In genomic region chr10:58260334-58260733, GRCh38 we compare ENCODE assay signal across 20 cellular contexts. TPM values are rescaled to one million over a fixed set of nuclear protein-coding genes. Genes with fewer than 3 reads are reported as not detected.
DNase-seq lines count a peak whose midpoint lies in the region; ATAC-seq, FAIRE-seq and TF ChIP-seq lines count a peak whose summit lies in the region.
"Had no signal": no experiment of that assay in that cellular context is flagged by ENCODE, and none has a peak within 500 bp of the region (broad histone marks: within the 10 kb centered on the region; RNA-seq: fewer than 3 reads in every experiment).

No MANE protein-coding gene starts in this region.

- no peak for ATAC-seq in HepG2
- no peak for ATAC-seq in right lobe of liver
- ATAC-seq in pancreas: no peak
- ATAC-seq: A549 had no signal

- BruUV-seq in HepG2 (replicated peaks; lab: Mats Ljungman, UMichigan): no TSS peak

- intact Hi-C loops in HepG2 (cut with micrococcal nuclease; ENCODE audit: unreplicated experiment) (loop anchor here (5.0 kb wide), 1 partner anchor 33 kb away; no protein-coding TSS in a partner anchor), right lobe of liver (cut with DNase I) (no loop called here), pancreas (cut with DNase I) (no loop called here)

- TF ChIP-seq RAD21 in HepG2 (CRISPR knock-in tag; IDR thresholded peaks at IDR 0.05): no peak

- POLR2A ChIA-PET in HepG2 (lab: Yijun Ruan, JAX): no interaction called here

- H3K36me3 ChIP-seq in HepG2 (replicated peaks in 1 of 2; ENCODE audit: control insufficient read depth in 1 of 2, insufficient read depth in 2 of 2, low read length in 2 of 2) (peaks cover 0 to 4% of the 10 kb centered on the region in 2 experiments; a peak in 1 of 5 replicates), right lobe of liver (no peaks in the 10 kb centered on the region), Loucy (ENCODE audit: insufficient read depth, low read length) (peaks cover 12% of the 10 kb centered on the region; the same call in 1 of the 2 replicates), parathyroid adenoma (ENCODE audit: control insufficient read depth, insufficient read depth, low read length) (no peaks in the 10 kb centered on the region), pancreas (no peaks in the 10 kb centered on the region)
- H3K36me3 ChIP-seq: BE2C had no signal

- in situ Hi-C loops in HepG2 (cut with HindIII; ENCODE audit: extremely low pct_ligation_motif_present, low pct_unique_long_range_greater_than_20kb): no loop called here

- DNase-seq in HepG2 (ENCODE audit: low spot score): no peak
- no peak for DNase-seq in right lobe of liver
- no peak for DNase-seq in pancreas
- DNase-seq in stimulated activated CD4-positive, alpha-beta T cell treated with anti-CD3 and anti-CD28 coated beads, Interleukin-2, amount 100 ng/mL, for 24 hours: no peak
- DNase-seq: 8988T; ACHN; AML-193; BE2C; CD4-positive, alpha-beta T cell; CD8-positive, alpha-beta memory T cell; DMS53; DMS79 treated with DMSO at 0.1 percent for 48 hours; GOT3; H7; HCEC 1CT had no signal

- H3K27me3 ChIP-seq in HepG2 (ENCODE audit: control insufficient read depth in 1 of 2, insufficient read depth in 2 of 2, low read length in 2 of 2) (no peaks in the 10 kb centered on the region), right lobe of liver (no peaks in the 10 kb centered on the region), Loucy (ENCODE audit: insufficient read depth, low read length, poor library complexity, severe bottlenecking) (no peaks in the 10 kb centered on the region), parathyroid adenoma (ENCODE audit: control insufficient read depth, insufficient read depth, low read length) (no peaks in the 10 kb centered on the region), pancreas (no peaks in the 10 kb centered on the region)
- H3K27me3 ChIP-seq: BE2C; BLaER1 treated with 17β-estradiol and CSF1 and Interleukin-3, amounts not matched to agents 10 nM and 100 nM had no signal

- TF ChIP-seq EP300 in HepG2 (IDR thresholded peaks at IDR 0.05; ENCODE audit: low read depth in 2 of 2, low read length in 2 of 2) (no peak), HepG2 (CRISPR knock-in tag; IDR thresholded peaks at IDR 0.05; ENCODE audit: borderline replicate concordance) (no peak)

- TF ChIP-seq CTCF in HepG2 (CRISPR knock-in tag; IDR thresholded peaks at IDR 0.05): no peak
- no peak for TF ChIP-seq CTCF in right lobe of liver (IDR thresholded peaks at IDR 0.05)
- no peak for TF ChIP-seq CTCF in Loucy (conservative IDR thresholded peaks at IDR 0.05; ENCODE audit: low read length)
- TF ChIP-seq CTCF in parathyroid adenoma (IDR thresholded peaks at IDR 0.05): no peak
- no peak for TF ChIP-seq CTCF in pancreas (IDR thresholded peaks at IDR 0.05)

- H3K4me1 ChIP-seq in HepG2 (ENCODE audit: insufficient read depth, low read length) (peaks cover 33% of the 10 kb centered on the region), right lobe of liver (peaks cover 0 to 17% (median 2%) of the 10 kb centered on the region in 4 donors), Loucy (ENCODE audit: insufficient read depth, low read length, poor library complexity, severe bottlenecking) (peaks cover 23% of the 10 kb centered on the region), parathyroid adenoma (peaks cover 8% of the 10 kb centered on the region), pancreas (peaks cover 0 to 16% (median 10%) of the 10 kb centered on the region in 3 donors)
- H3K4me1 ChIP-seq: BE2C had no signal

- CTCF ChIA-PET in HepG2 (lab: Yijun Ruan, JAX; ENCODE audit: low intra/inter-chr PET ratio, low total read pairs): no interaction called here

- TF ChIP-seq POLR2A in HepG2 (IDR thresholded peaks at IDR 0.05; ENCODE audit: insufficient read depth in 1 of 2, low read depth in 2 of 2, low read length in 2 of 2): no peak
- no peak for TF ChIP-seq POLR2A in right lobe of liver (IDR thresholded peaks at IDR 0.05)

- H3K4me3 ChIP-seq in HepG2 (replicated peaks in 1 of 3; ENCODE audit: insufficient read depth in 1 of 3, low read depth in 2 of 3, low read length in 3 of 3) (no peak overlapping the region), right lobe of liver (no peak overlapping the region), Loucy (ENCODE audit: low read length, poor library complexity, severe bottlenecking) (no peak overlapping the region), parathyroid adenoma (ENCODE audit: low read depth, low read length) (no peak overlapping the region), pancreas (no peak overlapping the region)
- H3K4me3 ChIP-seq: A549; BLaER1 treated with 17β-estradiol and CSF1 and Interleukin-3, amounts not matched to agents 10 nM and 100 nM had no signal

- H4K20me1 ChIP-seq in HepG2 (ENCODE audit: insufficient read depth, low read length) (peaks cover 4% of the 10 kb centered on the region; the same call in 1 of the 2 replicates), Loucy (ENCODE audit: insufficient read depth, low read length, poor library complexity, severe bottlenecking) (peaks cover 50% of the 10 kb centered on the region)

- H3K79me2 ChIP-seq in HepG2 (ENCODE audit: insufficient read depth, low read length) (peaks cover 64% of the 10 kb centered on the region), Loucy (ENCODE audit: insufficient read depth, low read length) (peaks cover 81% of the 10 kb centered on the region), parathyroid adenoma (peaks cover 61% of the 10 kb centered on the region)

- no peak overlapping the region for H2AFZ ChIP-seq in HepG2 (ENCODE audit: low read length)
- H2AFZ ChIP-seq in Loucy (ENCODE audit: low read length): no peak overlapping the region
- no peak overlapping the region for H2AFZ ChIP-seq in parathyroid adenoma

- H3K9me3 ChIP-seq in HepG2 (ENCODE audit: low read length) (no peaks in the 10 kb centered on the region), right lobe of liver (no peaks in the 10 kb centered on the region), Loucy (ENCODE audit: insufficient read depth, low read depth, low read length) (no peaks in the 10 kb centered on the region), parathyroid adenoma (ENCODE audit: control insufficient read depth, low read length) (no peaks in the 10 kb centered on the region), pancreas (no peaks in the 10 kb centered on the region)
- H3K9me3 ChIP-seq: BE2C had no signal

- H3K27ac ChIP-seq in HepG2 (ENCODE audit: extremely low read length, insufficient read depth, low read length) (no peak overlapping the region), right lobe of liver (no peak overlapping the region), parathyroid adenoma (peak overlapping the region; percentile 64), pancreas (no peak overlapping the region)
- H3K27ac ChIP-seq: A549; BLaER1 treated with 17β-estradiol and CSF1 and Interleukin-3, amounts not matched to agents 10 nM and 100 nM had no signal

- no peak overlapping the region for H3K4me2 ChIP-seq in HepG2 (ENCODE audit: low read depth, low read length)
- peak overlapping the region; percentile 38 for H3K4me2 ChIP-seq in Loucy (ENCODE audit: low read depth, low read length, poor library complexity, severe bottlenecking)
- H3K4me2 ChIP-seq in parathyroid adenoma (ENCODE audit: low read length): peak overlapping the region; percentile 37
- H3K4me2 ChIP-seq: A549 had no signal

- H3F3A ChIP-seq in Loucy (ENCODE audit: low read depth): no peaks in the 10 kb centered on the region

- FAIRE-seq in HepG2 (lab: Jason Lieb, UNC): no peak
- no peak for FAIRE-seq in pancreas (lab: Jason Lieb, UNC)
- FAIRE-seq: A549, GM12892 had no signal

- H3K9me2 ChIP-seq in Loucy (replicated peaks; ENCODE audit: low read depth, low read length): no peaks in the 10 kb centered on the region

- no peak overlapping the region for H3K9ac ChIP-seq in HepG2 (ENCODE audit: insufficient read depth, low read depth, low read length)
- no peak overlapping the region for H3K9ac ChIP-seq in Loucy (ENCODE audit: low read depth, low read length, poor library complexity, severe bottlenecking)
- no peak overlapping the region for H3K9ac ChIP-seq in parathyroid adenoma
- H3K9ac ChIP-seq: BLaER1 treated with 17β-estradiol and CSF1 and Interleukin-3, amounts not matched to agents 10 nM and 100 nM had no signal

RNA-seq across cellular contexts. Expression of gene IPMK, which starts 7.4 kb away (rescaled TPM):
- total RNA-seq in HepG2 (2016; rRNA removed; fragmentation: Illumina TruSeq; extraction: Trizol) (3.9 and 5.4 TPM in 2 replicates), right lobe of liver (1 to 10 TPM; 2.8 to 8.1 (median 4.7) TPM), pancreas (1 to 10 TPM; 2.2 to 4.6 (median 3.0) TPM)
- 0.44 and 0.51 TPM in 2 replicates for total RNA-seq in HepG2 (2016; cell fraction: cytosol; rRNA removed; fragmentation: Illumina TruSeq; extraction: Trizol; ENCODE audit: low read depth)
- total RNA-seq in HepG2 (2016; cell fraction: insoluble cytoplasmic fraction; rRNA removed; fragmentation: Illumina TruSeq; extraction: Trizol): 3.8 and 5.4 TPM in 2 replicates
- total RNA-seq in HepG2 (2016; cell fraction: membrane; rRNA removed; fragmentation: Illumina TruSeq; extraction: Trizol): 2.6 and 2.8 TPM in 2 replicates
- total RNA-seq in HepG2 (2016; cell fraction: nucleus; rRNA removed; fragmentation: Illumina TruSeq; extraction: Trizol): 3.9 and 4.0 TPM in 2 replicates
- polyA plus RNA-seq in HepG2 (2011; rRNA removed) (1.9 and 2.7 TPM in 2 replicates), pancreas (1 to 10 TPM; 1.1 to 2.2 TPM)
- polyA plus RNA-seq in HepG2 (2011; cell fraction: cytosol; rRNA removed): 0.94 and 1.5 TPM in 2 replicates
- 1.1 and 1.4 TPM in 2 replicates for polyA plus RNA-seq in HepG2 (2011; cell fraction: nucleus; rRNA removed)
- polyA plus RNA-seq in HepG2 (2012): 4.4 and 4.5 TPM in 2 replicates
- 0.15 and 0.28 TPM in 2 replicates for polyA plus RNA-seq in HepG2 (2016; cell fraction: cytosol; fragmentation: Illumina TruSeq; extraction: Trizol; ENCODE audit: low read depth)
- polyA plus RNA-seq in HepG2 (2016; cell fraction: insoluble cytoplasmic fraction; fragmentation: Illumina TruSeq; extraction: Trizol; ENCODE audit: low read depth): 5.5 and 5.6 TPM in 2 replicates
- polyA plus RNA-seq in HepG2 (2016; cell fraction: membrane; fragmentation: Illumina TruSeq; extraction: Trizol; ENCODE audit: low read depth): 1.2 and 1.3 TPM in 2 replicates
- polyA plus RNA-seq in HepG2 (2016; cell fraction: nucleus; fragmentation: Illumina TruSeq; extraction: Trizol; ENCODE audit: insufficient read depth, low read depth): 4.1 TPM in 2 replicates
- 1.8 and 2.6 TPM in 2 replicates for polyA minus RNA-seq in HepG2 (2011; rRNA and poly(A)+ RNA removed; ENCODE audit: low replicate concordance)
- 5.4 and 6.8 TPM in 2 replicates for polyA minus RNA-seq in HepG2 (2011; cell fraction: cytosol; rRNA and poly(A)+ RNA removed)
- polyA minus RNA-seq in HepG2 (2011; cell fraction: nucleus; rRNA and poly(A)+ RNA removed): 11.6 and 14.8 TPM in 2 replicates

RNA-seq across cellular contexts. Expression of gene CISD1, which starts 8.6 kb away (rescaled TPM):
- 78.9 and 92.2 TPM in 2 replicates for total RNA-seq in HepG2 (2016; rRNA removed; fragmentation: Illumina TruSeq; extraction: Trizol)
- 24.2 and 29.9 TPM in 2 replicates for total RNA-seq in HepG2 (2016; cell fraction: cytosol; rRNA removed; fragmentation: Illumina TruSeq; extraction: Trizol; ENCODE audit: low read depth)
- 81.7 and 106 TPM in 2 replicates for total RNA-seq in HepG2 (2016; cell fraction: insoluble cytoplasmic fraction; rRNA removed; fragmentation: Illumina TruSeq; extraction: Trizol)
- 26.8 and 29.2 TPM in 2 replicates for total RNA-seq in HepG2 (2016; cell fraction: membrane; rRNA removed; fragmentation: Illumina TruSeq; extraction: Trizol)
- total RNA-seq in HepG2 (2016; cell fraction: nucleus; rRNA removed; fragmentation: Illumina TruSeq; extraction: Trizol): 48.4 and 50.8 TPM in 2 replicates
- 47.8 and 63.4 TPM in 2 replicates for polyA plus RNA-seq in HepG2 (2011; rRNA removed)
- 18.1 and 27.8 TPM in 2 replicates for polyA plus RNA-seq in HepG2 (2011; cell fraction: cytosol; rRNA removed)
- polyA plus RNA-seq in HepG2 (2011; cell fraction: nucleus; rRNA removed): 5.2 and 8.2 TPM in 2 replicates
- 33.9 and 47.1 TPM in 2 replicates for polyA plus RNA-seq in HepG2 (2012)
- 24.3 and 28.0 TPM in 2 replicates for polyA plus RNA-seq in HepG2 (2016; cell fraction: cytosol; fragmentation: Illumina TruSeq; extraction: Trizol; ENCODE audit: low read depth)
- polyA plus RNA-seq in HepG2 (2016; cell fraction: insoluble cytoplasmic fraction; fragmentation: Illumina TruSeq; extraction: Trizol; ENCODE audit: low read depth): 78.2 and 84.8 TPM in 2 replicates
- polyA plus RNA-seq in HepG2 (2016; cell fraction: membrane; fragmentation: Illumina TruSeq; extraction: Trizol; ENCODE audit: low read depth): 20.1 and 21.0 TPM in 2 replicates
- 62.1 and 66.2 TPM in 2 replicates for polyA plus RNA-seq in HepG2 (2016; cell fraction: nucleus; fragmentation: Illumina TruSeq; extraction: Trizol; ENCODE audit: insufficient read depth, low read depth)
- polyA minus RNA-seq in HepG2 (2011; rRNA and poly(A)+ RNA removed; ENCODE audit: low replicate concordance): 7.0 and 10.3 TPM in 2 replicates
- polyA minus RNA-seq in HepG2 (2011; cell fraction: cytosol; rRNA and poly(A)+ RNA removed): 10.5 and 13.1 TPM in 2 replicates
- polyA minus RNA-seq in HepG2 (2011; cell fraction: nucleus; rRNA and poly(A)+ RNA removed): 13.3 and 16.7 TPM in 2 replicates
- 10 to 100 TPM; 25.2 to 40.9 (median 26.4) TPM for total RNA-seq in right lobe of liver
- 10 to 100 TPM in 5 of 6 donors, 1 to 10 TPM in 1; 6.1 to 15.3 (median 11.1) TPM for total RNA-seq in pancreas
- 10 to 100 TPM in 1 of 2 donors, 1 to 10 TPM in 1; 3.2 to 18.1 TPM for polyA plus RNA-seq in pancreas
